ENCODE assay signal across 8 cellular contexts in the genomic region with DNA sequence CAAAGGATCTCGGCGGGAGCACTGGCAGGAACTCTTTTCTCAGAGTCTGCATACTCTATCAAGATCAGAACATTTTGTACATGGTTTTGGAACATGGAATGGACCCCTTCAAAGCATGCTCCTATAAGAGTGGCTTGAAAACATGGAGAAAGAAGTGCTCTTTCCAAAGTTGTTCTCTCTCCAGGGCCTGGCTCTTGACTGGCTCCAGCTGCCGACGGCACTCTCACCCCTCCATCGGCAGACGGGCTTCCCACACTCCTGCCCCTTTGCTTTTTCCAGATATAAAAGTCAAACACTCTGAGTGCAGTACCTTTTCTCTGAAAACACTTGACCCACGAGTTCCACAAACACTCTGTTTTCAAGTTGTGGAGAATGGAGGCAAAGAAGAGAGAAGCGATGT.
"Had no signal": no experiment of that assay in that cellular context is flagged by ENCODE, and none has a peak within 500 bp of the region (broad histone marks: within the 10 kb centered on the region; RNA-seq: fewer than 3 reads in every experiment).

No MANE protein-coding gene starts in this region.

- H3K36me3 ChIP-seq: HAP-1 had no signal

- ATAC-seq: HCT116, K562 had no signal

- H3K27ac Mint-ChIP-seq: HFFc6 had no signal

- H3K4me3 Mint-ChIP-seq: HFFc6 had no signal

- H3K4me3 ChIP-seq: HAP-1, K562 had no signal

- DNase-seq: GOT3, H7, HFFc6, IMR-90, KG1 had no signal
